Comparison of ENCODE assay signal across 1 cellular context in the genomic region with DNA sequence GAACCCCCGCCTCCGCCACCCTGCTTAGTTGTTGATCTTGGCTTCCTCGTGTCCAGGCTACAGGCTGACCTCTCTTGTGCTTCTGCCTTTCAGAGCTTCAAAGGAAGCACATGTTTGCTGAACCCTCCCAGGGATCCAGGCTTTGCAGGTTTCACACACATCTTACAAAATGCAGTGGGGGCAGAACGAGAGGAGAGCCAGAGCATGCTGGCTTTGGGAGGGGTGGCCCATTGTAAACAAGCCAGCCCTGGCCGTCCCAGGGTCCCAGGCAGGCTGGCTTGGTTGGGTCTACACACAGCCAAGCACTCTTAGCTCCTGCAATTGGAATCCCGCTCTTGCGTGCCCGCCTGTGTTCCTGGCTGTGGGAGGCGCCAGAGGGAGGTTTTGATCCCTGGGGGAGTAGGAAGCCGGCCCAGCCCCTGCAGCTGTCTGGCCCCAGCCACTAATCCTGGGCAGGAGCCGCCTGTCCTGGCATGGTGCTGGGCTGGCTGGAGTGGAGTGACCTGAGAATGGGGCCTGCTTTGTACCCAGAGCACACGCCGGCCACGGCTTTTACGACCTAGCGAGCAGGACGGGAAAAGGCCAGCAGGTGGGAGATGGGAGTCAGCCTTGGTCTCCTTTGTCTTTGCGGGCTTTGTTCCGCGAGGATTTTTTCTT.
TF ChIP-seq lines count a peak whose summit lies in the region.

No MANE protein-coding gene starts in this region.

TF ChIP-seq in HepG2, 621 proteins besides CTCF, POLR2A, EP300 and RAD21 (continued from another document and continues in another):
- TF ChIP-seq, protein P1, sequence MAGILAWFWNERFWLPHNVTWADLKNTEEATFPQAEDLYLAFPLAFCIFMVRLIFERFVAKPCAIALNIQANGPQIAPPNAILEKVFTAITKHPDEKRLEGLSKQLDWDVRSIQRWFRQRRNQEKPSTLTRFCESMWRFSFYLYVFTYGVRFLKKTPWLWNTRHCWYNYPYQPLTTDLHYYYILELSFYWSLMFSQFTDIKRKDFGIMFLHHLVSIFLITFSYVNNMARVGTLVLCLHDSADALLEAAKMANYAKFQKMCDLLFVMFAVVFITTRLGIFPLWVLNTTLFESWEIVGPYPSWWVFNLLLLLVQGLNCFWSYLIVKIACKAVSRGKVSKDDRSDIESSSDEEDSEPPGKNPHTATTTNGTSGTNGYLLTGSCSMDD (CRISPR knock-in tag; IDR thresholded peaks at IDR 0.05), result no peak
- TF ChIP-seq SCMH1 (CRISPR knock-in tag; IDR thresholded peaks at IDR 0.05; ENCODE audit: borderline replicate concordance) (no peak), ZBTB8A (CRISPR knock-in tag; IDR thresholded peaks at IDR 0.05; ENCODE audit: borderline replicate concordance, low read depth) (no peak), THAP11 (CRISPR knock-in tag; IDR thresholded peaks at IDR 0.05) (peak; percentile 79), ZNF773 (CRISPR knock-in tag; IDR thresholded peaks at IDR 0.05; ENCODE audit: borderline replicate concordance) (no peak), BRCA1 (CRISPR knock-in tag; IDR thresholded peaks at IDR 0.05) (0 out of 2 replicates have a peak, but pooled peaks have one; percentile 25), NBN (conservative IDR thresholded peaks at IDR 0.05) (no peak), CHD4 (IDR thresholded peaks at IDR 0.05; ENCODE audit: borderline replicate concordance, low read length) (no peak; the same call in 1 of the 2 replicates), ZNF605 (CRISPR knock-in tag; IDR thresholded peaks at IDR 0.05) (peak; percentile 90; the same call in 1 of the 2 replicates), ZNF772 (CRISPR knock-in tag; IDR thresholded peaks at IDR 0.05) (peak; percentile 87; the same call in 1 of the 2 replicates), ZNF782 (CRISPR knock-in tag; IDR thresholded peaks at IDR 0.05; ENCODE audit: borderline replicate concordance) (peak; percentile 80; the same call in 1 of the 2 replicates), ZNF557 (CRISPR knock-in tag; IDR thresholded peaks at IDR 0.05) (no peak), ZBTB42 (CRISPR knock-in tag; IDR thresholded peaks at IDR 0.05) (peak; percentile 93), DPF2 (CRISPR knock-in tag; IDR thresholded peaks at IDR 0.05; ENCODE audit: borderline replicate concordance, low read depth) (peak; percentile 75; the same call in 1 of the 2 replicates), SRSF9 (IDR thresholded peaks at IDR 0.05; ENCODE audit: borderline replicate concordance, insufficient read depth, low read depth, low read length, poor library complexity, severe bottlenecking) (no peak), BORCS8-MEF2B (CRISPR knock-in tag; IDR thresholded peaks at IDR 0.05) (peak; percentile 97), ZNF484 (CRISPR knock-in tag; IDR thresholded peaks at IDR 0.05; ENCODE audit: borderline replicate concordance, low read depth) (no peak; the same call in 1 of the 2 replicates), RBAK (CRISPR knock-in tag; IDR thresholded peaks at IDR 0.05) (peak; percentile 80; the same call in 1 of the 2 replicates), AGO2 (optimal IDR thresholded peaks at IDR 0.05; ENCODE audit: low read depth, low read length) (no peak), SMARCE1 (IDR thresholded peaks at IDR 0.05; ENCODE audit: borderline replicate concordance) (no peak), ZSCAN20 (CRISPR knock-in tag; IDR thresholded peaks at IDR 0.05; ENCODE audit: borderline replicate concordance) (peak; percentile 71), FOXA3 (CRISPR knock-in tag; IDR thresholded peaks at IDR 0.05) (peak; percentile 99), HCFC1 (IDR thresholded peaks at IDR 0.05; ENCODE audit: low read depth, low read length) (no peak), HIVEP1 (CRISPR knock-in tag; IDR thresholded peaks at IDR 0.05) (peak; percentile 95)
- TF ChIP-seq, protein P2, sequence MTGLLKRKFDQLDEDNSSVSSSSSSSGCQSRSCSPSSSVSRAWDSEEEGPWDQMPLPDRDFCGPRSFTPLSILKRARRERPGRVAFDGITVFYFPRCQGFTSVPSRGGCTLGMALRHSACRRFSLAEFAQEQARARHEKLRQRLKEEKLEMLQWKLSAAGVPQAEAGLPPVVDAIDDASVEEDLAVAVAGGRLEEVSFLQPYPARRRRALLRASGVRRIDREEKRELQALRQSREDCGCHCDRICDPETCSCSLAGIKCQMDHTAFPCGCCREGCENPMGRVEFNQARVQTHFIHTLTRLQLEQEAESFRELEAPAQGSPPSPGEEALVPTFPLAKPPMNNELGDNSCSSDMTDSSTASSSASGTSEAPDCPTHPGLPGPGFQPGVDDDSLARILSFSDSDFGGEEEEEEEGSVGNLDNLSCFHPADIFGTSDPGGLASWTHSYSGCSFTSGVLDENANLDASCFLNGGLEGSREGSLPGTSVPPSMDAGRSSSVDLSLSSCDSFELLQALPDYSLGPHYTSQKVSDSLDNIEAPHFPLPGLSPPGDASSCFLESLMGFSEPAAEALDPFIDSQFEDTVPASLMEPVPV (CRISPR knock-in tag; IDR thresholded peaks at IDR 0.05), result peak; percentile 94
- TF ChIP-seq, protein P3, sequence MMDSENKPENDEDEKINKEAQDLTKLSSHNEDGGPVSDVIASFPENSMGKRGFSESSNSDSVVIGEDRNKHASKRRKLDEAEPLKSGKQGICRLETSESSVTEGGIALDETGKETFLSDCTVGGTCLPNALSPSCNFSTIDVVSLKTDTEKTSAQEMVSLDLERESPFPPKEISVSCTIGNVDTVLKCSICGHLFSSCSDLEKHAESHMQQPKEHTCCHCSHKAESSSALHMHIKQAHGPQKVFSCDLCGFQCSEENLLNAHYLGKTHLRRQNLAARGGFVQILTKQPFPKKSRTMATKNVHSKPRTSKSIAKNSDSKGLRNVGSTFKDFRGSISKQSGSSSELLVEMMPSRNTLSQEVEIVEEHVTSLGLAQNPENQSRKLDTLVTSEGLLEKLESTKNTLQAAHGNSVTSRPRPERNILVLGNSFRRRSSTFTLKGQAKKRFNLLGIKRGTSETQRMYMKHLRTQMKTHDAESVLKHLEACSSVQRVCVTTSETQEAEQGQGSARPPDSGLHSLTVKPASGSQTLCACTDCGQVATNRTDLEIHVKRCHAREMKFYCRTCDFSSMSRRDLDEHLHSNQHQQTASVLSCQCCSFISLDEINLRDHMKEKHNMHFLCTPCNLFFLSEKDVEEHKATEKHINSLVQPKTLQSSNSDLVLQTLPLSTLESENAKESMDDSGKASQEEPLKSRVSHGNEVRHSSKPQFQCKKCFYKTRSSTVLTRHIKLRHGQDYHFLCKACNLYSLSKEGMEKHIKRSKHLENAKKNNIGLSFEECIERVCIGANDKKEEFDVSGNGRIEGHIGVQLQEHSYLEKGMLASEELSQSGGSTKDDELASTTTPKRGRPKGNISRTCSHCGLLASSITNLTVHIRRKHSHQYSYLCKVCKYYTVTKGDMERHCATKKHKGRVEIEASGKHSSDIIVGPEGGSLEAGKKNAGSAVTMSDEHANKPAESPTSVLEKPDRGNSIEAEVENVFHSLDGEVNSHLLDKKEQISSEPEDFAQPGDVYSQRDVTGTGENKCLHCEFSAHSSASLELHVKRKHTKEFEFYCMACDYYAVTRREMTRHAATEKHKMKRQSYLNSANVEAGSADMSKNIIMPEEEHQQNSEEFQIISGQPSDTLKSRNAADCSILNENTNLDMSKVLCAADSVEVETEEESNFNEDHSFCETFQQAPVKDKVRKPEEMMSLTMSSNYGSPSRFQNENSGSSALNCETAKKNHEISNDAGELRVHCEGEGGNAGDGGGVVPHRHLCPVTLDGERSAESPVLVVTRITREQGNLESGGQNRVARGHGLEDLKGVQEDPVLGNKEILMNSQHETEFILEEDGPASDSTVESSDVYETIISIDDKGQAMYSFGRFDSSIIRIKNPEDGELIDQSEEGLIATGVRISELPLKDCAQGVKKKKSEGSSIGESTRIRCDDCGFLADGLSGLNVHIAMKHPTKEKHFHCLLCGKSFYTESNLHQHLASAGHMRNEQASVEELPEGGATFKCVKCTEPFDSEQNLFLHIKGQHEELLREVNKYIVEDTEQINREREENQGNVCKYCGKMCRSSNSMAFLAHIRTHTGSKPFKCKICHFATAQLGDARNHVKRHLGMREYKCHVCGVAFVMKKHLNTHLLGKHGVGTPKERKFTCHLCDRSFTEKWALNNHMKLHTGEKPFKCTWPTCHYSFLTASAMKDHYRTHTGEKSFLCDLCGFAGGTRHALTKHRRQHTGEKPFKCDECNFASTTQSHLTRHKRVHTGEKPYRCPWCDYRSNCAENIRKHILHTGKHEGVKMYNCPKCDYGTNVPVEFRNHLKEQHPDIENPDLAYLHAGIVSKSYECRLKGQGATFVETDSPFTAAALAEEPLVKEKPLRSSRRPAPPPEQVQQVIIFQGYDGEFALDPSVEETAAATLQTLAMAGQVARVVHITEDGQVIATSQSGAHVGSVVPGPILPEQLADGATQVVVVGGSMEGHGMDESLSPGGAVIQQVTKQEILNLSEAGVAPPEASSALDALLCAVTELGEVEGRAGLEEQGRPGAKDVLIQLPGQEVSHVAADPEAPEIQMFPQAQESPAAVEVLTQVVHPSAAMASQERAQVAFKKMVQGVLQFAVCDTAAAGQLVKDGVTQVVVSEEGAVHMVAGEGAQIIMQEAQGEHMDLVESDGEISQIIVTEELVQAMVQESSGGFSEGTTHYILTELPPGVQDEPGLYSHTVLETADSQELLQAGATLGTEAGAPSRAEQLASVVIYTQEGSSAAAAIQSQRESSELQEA (CRISPR knock-in tag; IDR thresholded peaks at IDR 0.05; ENCODE audit: not compliant biosample characterization), result peak; percentile 80
- TF ChIP-seq, protein P4, sequence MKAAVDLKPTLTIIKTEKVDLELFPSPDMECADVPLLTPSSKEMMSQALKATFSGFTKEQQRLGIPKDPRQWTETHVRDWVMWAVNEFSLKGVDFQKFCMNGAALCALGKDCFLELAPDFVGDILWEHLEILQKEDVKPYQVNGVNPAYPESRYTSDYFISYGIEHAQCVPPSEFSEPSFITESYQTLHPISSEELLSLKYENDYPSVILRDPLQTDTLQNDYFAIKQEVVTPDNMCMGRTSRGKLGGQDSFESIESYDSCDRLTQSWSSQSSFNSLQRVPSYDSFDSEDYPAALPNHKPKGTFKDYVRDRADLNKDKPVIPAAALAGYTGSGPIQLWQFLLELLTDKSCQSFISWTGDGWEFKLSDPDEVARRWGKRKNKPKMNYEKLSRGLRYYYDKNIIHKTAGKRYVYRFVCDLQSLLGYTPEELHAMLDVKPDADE (CRISPR knock-in tag; IDR thresholded peaks at IDR 0.05), result no peak
- TF ChIP-seq, protein P5, sequence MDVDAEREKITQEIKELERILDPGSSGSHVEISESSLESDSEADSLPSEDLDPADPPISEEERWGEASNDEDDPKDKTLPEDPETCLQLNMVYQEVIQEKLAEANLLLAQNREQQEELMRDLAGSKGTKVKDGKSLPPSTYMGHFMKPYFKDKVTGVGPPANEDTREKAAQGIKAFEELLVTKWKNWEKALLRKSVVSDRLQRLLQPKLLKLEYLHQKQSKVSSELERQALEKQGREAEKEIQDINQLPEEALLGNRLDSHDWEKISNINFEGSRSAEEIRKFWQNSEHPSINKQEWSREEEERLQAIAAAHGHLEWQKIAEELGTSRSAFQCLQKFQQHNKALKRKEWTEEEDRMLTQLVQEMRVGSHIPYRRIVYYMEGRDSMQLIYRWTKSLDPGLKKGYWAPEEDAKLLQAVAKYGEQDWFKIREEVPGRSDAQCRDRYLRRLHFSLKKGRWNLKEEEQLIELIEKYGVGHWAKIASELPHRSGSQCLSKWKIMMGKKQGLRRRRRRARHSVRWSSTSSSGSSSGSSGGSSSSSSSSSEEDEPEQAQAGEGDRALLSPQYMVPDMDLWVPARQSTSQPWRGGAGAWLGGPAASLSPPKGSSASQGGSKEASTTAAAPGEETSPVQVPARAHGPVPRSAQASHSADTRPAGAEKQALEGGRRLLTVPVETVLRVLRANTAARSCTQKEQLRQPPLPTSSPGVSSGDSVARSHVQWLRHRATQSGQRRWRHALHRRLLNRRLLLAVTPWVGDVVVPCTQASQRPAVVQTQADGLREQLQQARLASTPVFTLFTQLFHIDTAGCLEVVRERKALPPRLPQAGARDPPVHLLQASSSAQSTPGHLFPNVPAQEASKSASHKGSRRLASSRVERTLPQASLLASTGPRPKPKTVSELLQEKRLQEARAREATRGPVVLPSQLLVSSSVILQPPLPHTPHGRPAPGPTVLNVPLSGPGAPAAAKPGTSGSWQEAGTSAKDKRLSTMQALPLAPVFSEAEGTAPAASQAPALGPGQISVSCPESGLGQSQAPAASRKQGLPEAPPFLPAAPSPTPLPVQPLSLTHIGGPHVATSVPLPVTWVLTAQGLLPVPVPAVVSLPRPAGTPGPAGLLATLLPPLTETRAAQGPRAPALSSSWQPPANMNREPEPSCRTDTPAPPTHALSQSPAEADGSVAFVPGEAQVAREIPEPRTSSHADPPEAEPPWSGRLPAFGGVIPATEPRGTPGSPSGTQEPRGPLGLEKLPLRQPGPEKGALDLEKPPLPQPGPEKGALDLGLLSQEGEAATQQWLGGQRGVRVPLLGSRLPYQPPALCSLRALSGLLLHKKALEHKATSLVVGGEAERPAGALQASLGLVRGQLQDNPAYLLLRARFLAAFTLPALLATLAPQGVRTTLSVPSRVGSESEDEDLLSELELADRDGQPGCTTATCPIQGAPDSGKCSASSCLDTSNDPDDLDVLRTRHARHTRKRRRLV (CRISPR knock-in tag; IDR thresholded peaks at IDR 0.05), result no peak
- TF ChIP-seq, protein P6, sequence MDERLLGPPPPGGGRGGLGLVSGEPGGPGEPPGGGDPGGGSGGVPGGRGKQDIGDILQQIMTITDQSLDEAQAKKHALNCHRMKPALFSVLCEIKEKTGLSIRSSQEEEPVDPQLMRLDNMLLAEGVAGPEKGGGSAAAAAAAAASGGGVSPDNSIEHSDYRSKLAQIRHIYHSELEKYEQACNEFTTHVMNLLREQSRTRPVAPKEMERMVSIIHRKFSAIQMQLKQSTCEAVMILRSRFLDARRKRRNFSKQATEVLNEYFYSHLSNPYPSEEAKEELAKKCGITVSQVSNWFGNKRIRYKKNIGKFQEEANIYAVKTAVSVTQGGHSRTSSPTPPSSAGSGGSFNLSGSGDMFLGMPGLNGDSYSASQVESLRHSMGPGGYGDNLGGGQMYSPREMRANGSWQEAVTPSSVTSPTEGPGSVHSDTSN (CRISPR knock-in tag; IDR thresholded peaks at IDR 0.05), result no peak
- TF ChIP-seq, protein P7, sequence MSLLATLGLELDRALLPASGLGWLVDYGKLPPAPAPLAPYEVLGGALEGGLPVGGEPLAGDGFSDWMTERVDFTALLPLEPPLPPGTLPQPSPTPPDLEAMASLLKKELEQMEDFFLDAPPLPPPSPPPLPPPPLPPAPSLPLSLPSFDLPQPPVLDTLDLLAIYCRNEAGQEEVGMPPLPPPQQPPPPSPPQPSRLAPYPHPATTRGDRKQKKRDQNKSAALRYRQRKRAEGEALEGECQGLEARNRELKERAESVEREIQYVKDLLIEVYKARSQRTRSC (CRISPR knock-in tag; IDR thresholded peaks at IDR 0.05; ENCODE audit: low read depth), result no peak
- TF ChIP-seq, protein P8, sequence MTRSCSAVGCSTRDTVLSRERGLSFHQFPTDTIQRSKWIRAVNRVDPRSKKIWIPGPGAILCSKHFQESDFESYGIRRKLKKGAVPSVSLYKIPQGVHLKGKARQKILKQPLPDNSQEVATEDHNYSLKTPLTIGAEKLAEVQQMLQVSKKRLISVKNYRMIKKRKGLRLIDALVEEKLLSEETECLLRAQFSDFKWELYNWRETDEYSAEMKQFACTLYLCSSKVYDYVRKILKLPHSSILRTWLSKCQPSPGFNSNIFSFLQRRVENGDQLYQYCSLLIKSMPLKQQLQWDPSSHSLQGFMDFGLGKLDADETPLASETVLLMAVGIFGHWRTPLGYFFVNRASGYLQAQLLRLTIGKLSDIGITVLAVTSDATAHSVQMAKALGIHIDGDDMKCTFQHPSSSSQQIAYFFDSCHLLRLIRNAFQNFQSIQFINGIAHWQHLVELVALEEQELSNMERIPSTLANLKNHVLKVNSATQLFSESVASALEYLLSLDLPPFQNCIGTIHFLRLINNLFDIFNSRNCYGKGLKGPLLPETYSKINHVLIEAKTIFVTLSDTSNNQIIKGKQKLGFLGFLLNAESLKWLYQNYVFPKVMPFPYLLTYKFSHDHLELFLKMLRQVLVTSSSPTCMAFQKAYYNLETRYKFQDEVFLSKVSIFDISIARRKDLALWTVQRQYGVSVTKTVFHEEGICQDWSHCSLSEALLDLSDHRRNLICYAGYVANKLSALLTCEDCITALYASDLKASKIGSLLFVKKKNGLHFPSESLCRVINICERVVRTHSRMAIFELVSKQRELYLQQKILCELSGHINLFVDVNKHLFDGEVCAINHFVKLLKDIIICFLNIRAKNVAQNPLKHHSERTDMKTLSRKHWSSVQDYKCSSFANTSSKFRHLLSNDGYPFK (CRISPR knock-in tag; IDR thresholded peaks at IDR 0.05; ENCODE audit: borderline replicate concordance), result peak; percentile 82; the same call in 1 of the 2 replicates
